In genomic region chr1:211215577-211215976, GRCh38 we compare ENCODE assay signal across 3 cellular contexts.
"Had no signal": no experiment of that assay in that cellular context is flagged by ENCODE, and none has a peak within 500 bp of the region (broad histone marks: within the 10 kb centered on the region; RNA-seq: fewer than 3 reads in every experiment).

No MANE protein-coding gene starts in this region.

- ATAC-seq: GM12878 had no signal

- H3K4me3 ChIP-seq: GM12878 had no signal

- DNase-seq: GDM1, GF-D8 had no signal
